31 cellular contexts compared by ENCODE assay signal in the genomic region with DNA sequence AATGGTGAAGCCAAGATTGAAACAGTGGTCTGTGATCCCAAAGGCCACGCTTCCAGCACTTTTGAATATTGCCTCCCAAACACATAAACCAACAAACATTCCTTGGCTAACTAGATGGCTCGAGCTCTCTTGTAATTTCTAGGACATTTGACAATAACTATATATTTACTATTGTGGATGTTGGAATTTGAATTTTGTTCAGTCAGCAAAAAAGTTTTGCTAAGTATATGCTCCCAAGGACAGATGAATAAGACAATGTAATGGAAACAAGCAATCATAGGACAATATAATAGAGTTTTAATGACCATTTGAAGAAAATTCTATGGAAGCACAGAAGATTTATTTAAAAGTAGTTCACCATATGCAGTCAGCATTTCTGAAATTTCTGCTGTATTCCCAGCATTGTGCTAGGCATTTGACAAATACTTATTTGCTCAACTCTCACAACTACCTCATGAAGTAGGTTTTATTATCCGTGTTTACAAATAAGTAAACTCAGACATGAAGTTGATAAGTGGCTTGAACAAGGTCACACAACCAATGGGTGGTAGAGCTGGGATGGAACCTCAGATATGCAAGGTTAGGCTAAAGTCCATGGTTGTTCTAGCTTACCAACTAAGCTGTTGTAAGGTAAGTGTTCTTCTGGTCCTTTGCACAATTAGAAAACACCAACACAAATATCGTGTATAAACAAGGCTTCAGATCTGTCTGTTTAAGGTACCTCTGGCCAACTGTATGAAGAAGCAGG.
"Had no signal": no experiment of that assay in that cellular context is flagged by ENCODE, and none has a peak within 500 bp of the region (broad histone marks: within the 10 kb centered on the region; RNA-seq: fewer than 3 reads in every experiment).

No MANE protein-coding gene starts in this region.

- DNase-seq: activated B cell treated with CpG ODN at 0.5 μM for 24 hours; activated CD4-positive, alpha-beta T cell treated with anti-CD3 and anti-CD28 coated beads for 48 hours; activated CD4-positive, alpha-beta T cell treated with anti-CD3 and anti-CD28 coated beads, Interleukin-2, amount 50 U/mL, for 1 hour; activated CD4-positive, alpha-beta T cell treated with anti-CD3 and anti-CD28 coated beads, Interleukin-2, amount 50 U/mL, for 48 hours; activated CD8-positive, alpha-beta memory T cell treated with anti-CD3 and anti-CD28 coated beads for 24 hours; activated CD8-positive, alpha-beta T cell treated with anti-CD3 and anti-CD28 coated beads for 36 hours; activated effector memory CD4-positive, alpha-beta T cell treated with anti-CD3 and anti-CD28 coated beads, Interleukin-2, amount 50 U/mL, for 16 hours; activated naive CD4-positive, alpha-beta T cell treated with anti-CD3 and anti-CD28 coated beads for 36 hours; activated naive CD8-positive, alpha-beta T cell treated with anti-CD3 and anti-CD28 coated beads for 36 hours; activated naive CD8-positive, alpha-beta T cell treated with anti-CD3 and anti-CD28 coated beads, Interleukin-2, amount 50 U/mL, for 24 hours; activated T-cell treated with anti-CD3 and anti-CD28 coated beads, Interleukin-2, amount 50 U/mL, for 1 hour; activated T-cell treated with anti-CD3 and anti-CD28 coated beads, Interleukin-2, amount 50 U/mL, for 48 hours; adrenal gland; amygdala; aorta; central memory CD4-positive, alpha-beta T cell; cerebellar nuclear complex; colonic mucosa; effector CD8-positive, alpha-beta T cell; esophagus squamous epithelium; foreskin melanocyte; head of caudate nucleus; T-cell; T1000; WERI-Rb-1 had no signal

- H3K36me3 ChIP-seq: adrenal gland, breast epithelium, cardiac muscle cell, colonic mucosa, esophagus squamous epithelium, WERI-Rb-1 had no signal

- FAIRE-seq: endometrium, endothelial cell of umbilical vein had no signal

- H3K4me3 ChIP-seq: adrenal gland, breast epithelium, cardiac muscle cell, colonic mucosa, esophagus squamous epithelium had no signal

- H3K27ac ChIP-seq: adrenal gland, breast epithelium, cardiac muscle cell, colonic mucosa, epithelial cell of prostate, esophagus squamous epithelium, WERI-Rb-1 had no signal

- H3K27me3 ChIP-seq: adrenal gland, breast epithelium, colonic mucosa, esophagus squamous epithelium had no signal

- H3K4me1 ChIP-seq: breast epithelium, colonic mucosa had no signal

- H3K9me3 ChIP-seq: adrenal gland, breast epithelium, colonic mucosa, esophagus squamous epithelium had no signal

- ATAC-seq: activated CD4-positive, CD25-positive, alpha-beta regulatory T cell treated with anti-CD3 and anti-CD28 coated beads, Interleukin-2, amount 50 U/mL, for 24 hours; activated CD8-positive, alpha-beta T cell treated with anti-CD3 and anti-CD28 coated beads for 36 hours; activated naive CD8-positive, alpha-beta T cell treated with anti-CD3 and anti-CD28 coated beads, Interleukin-2, amount 50 U/mL, for 24 hours; T-cell had no signal
